In genomic region chr17:60392042-60392844, GRCh38 we compare ENCODE assay signal across 8 cellular contexts. TPM values are rescaled to one million over a fixed set of nuclear protein-coding genes. Genes with fewer than 3 reads are reported as not detected.
DNase-seq lines count a peak whose midpoint lies in the region; ATAC-seq, FAIRE-seq and TF ChIP-seq lines count a peak whose summit lies in the region.

TSS of gene USP32 (minus strand) at chr17:60392133. CDS start at chr17:60391939, 194 bp downstream.

- H3K27ac Mint-ChIP-seq in T-helper 2 cell treated with Interferon-gamma antibody and Interleukin-4, amounts not matched to agents 5 μg/mL and 100 μg/mL, for 36 hours = peak within 1 kb of the TSS; percentile 96
- H3K27ac Mint-ChIP-seq in astrocyte (ENCODE audit: unreplicated experiment) = peak within 1 kb of the TSS; percentile 97

- peak within 1 kb of the TSS; percentile 89 for H3K27ac ChIP-seq in astrocyte (ENCODE audit: low read depth, low read length)

- TF ChIP-seq CTCF in astrocyte (IDR thresholded peaks at IDR 0.05; ENCODE audit: insufficient read depth, low read depth, low read length) = no peak

- H3K79me2 ChIP-seq in astrocyte (ENCODE audit: insufficient read depth, low read length) = peaks cover 43% of the 10 kb centered on the region

- H3K9ac ChIP-seq in astrocyte (ENCODE audit: low read length) = peak within 1 kb of the TSS; percentile 89

- peaks cover 17% of the 10 kb centered on the region for H3K4me1 ChIP-seq in astrocyte (ENCODE audit: insufficient read depth, low read length)

- H4K20me1 ChIP-seq in astrocyte (ENCODE audit: insufficient read depth, low read length) = peaks cover 32% of the 10 kb centered on the region

- H2AFZ ChIP-seq in astrocyte (ENCODE audit: low read depth, low read length) = peak within 1 kb of the TSS; percentile 83

- H3K36me3 Mint-ChIP-seq in T-helper 2 cell treated with Interferon-gamma antibody and Interleukin-4, amounts not matched to agents 5 μg/mL and 100 μg/mL, for 36 hours (ENCODE audit: low read depth) = no peaks in the 10 kb centered on the region
- no peaks in the 10 kb centered on the region for H3K36me3 Mint-ChIP-seq in astrocyte (ENCODE audit: low read depth, unreplicated experiment)

- H3K9me3 Mint-ChIP-seq in T-helper 2 cell treated with Interferon-gamma antibody and Interleukin-4, amounts not matched to agents 5 μg/mL and 100 μg/mL, for 36 hours = no peaks in the 10 kb centered on the region
- H3K9me3 Mint-ChIP-seq in astrocyte (ENCODE audit: unreplicated experiment) = no peaks in the 10 kb centered on the region

- H3K4me2 ChIP-seq in astrocyte (ENCODE audit: low read length) = peak within 1 kb of the TSS; percentile 99

- H3K36me3 ChIP-seq in astrocyte (ENCODE audit: insufficient read depth, low read length) = no peaks in the 10 kb centered on the region

- ATAC-seq in GM18498 (IDR thresholded peaks at IDR 0.05; ENCODE audit: unreplicated experiment) = peak; percentile 92
- ATAC-seq in HG02938 (IDR thresholded peaks at IDR 0.05; ENCODE audit: unreplicated experiment) = peak; percentile 73

- H3K27me3 ChIP-seq in astrocyte (ENCODE audit: insufficient read depth, low read length) = no peaks in the 10 kb centered on the region

- no peak for FAIRE-seq in astrocyte (lab: Jason Lieb, UNC)

- H3K4me3 Mint-ChIP-seq in T-helper 2 cell treated with Interferon-gamma antibody and Interleukin-4, amounts not matched to agents 5 μg/mL and 100 μg/mL, for 36 hours = peak within 1 kb of the TSS; percentile 94
- H3K4me3 Mint-ChIP-seq in astrocyte (ENCODE audit: unreplicated experiment) = peak within 1 kb of the TSS; percentile 96

- H3K4me3 ChIP-seq in astrocyte (ENCODE audit: insufficient read depth, low read depth, low read length) = peak within 1 kb of the TSS; percentile 80

- H3K4me1 Mint-ChIP-seq in T-helper 2 cell treated with Interferon-gamma antibody and Interleukin-4, amounts not matched to agents 5 μg/mL and 100 μg/mL, for 36 hours (ENCODE audit: low read depth) = peaks cover 45% of the 10 kb centered on the region
- peaks cover 22% of the 10 kb centered on the region for H3K4me1 Mint-ChIP-seq in astrocyte (ENCODE audit: low read depth, unreplicated experiment)

- H3K27me3 Mint-ChIP-seq in T-helper 2 cell treated with Interferon-gamma antibody and Interleukin-4, amounts not matched to agents 5 μg/mL and 100 μg/mL, for 36 hours (ENCODE audit: low read depth) = no peaks in the 10 kb centered on the region
- no peaks in the 10 kb centered on the region for H3K27me3 Mint-ChIP-seq in astrocyte (ENCODE audit: low read depth, unreplicated experiment)

- H3K9me3 ChIP-seq in astrocyte (ENCODE audit: insufficient read depth, low read depth, low read length) = no peaks in the 10 kb centered on the region

- DNase-seq in NCI-H187 treated with DMSO at 0.1 percent for 48 hours (lab: John Stamatoyannopoulos, UW) (peak; percentile 96), astrocyte (ENCODE audit: low read depth) (peak; percentile 95), hepatic stellate cell (ENCODE audit: low spot score) (peak; percentile 95), renal cortical epithelial cell (ENCODE audit: low read depth) (peak; percentile 92), OCI-M2 (lab: John Stamatoyannopoulos, UW; ENCODE audit: unreplicated experiment) (no peak)
- DNase-seq in T-helper 2 cell treated with Interferon-gamma antibody and Interleukin-4, amounts not matched to agents 5 μg/mL and 100 μg/mL, for 36 hours (ENCODE audit: low spot score) = peak; percentile 96

RNA-seq across cellular contexts. Expression of gene USP32, which starts in this region (rescaled TPM):
- total RNA-seq in astrocyte (36.8 and 40.2 TPM in 2 replicates), renal cortical epithelial cell (41.2 and 92.6 TPM in 2 replicates)
